ENCODE assay signal across 8 cellular contexts in the genomic region with DNA sequence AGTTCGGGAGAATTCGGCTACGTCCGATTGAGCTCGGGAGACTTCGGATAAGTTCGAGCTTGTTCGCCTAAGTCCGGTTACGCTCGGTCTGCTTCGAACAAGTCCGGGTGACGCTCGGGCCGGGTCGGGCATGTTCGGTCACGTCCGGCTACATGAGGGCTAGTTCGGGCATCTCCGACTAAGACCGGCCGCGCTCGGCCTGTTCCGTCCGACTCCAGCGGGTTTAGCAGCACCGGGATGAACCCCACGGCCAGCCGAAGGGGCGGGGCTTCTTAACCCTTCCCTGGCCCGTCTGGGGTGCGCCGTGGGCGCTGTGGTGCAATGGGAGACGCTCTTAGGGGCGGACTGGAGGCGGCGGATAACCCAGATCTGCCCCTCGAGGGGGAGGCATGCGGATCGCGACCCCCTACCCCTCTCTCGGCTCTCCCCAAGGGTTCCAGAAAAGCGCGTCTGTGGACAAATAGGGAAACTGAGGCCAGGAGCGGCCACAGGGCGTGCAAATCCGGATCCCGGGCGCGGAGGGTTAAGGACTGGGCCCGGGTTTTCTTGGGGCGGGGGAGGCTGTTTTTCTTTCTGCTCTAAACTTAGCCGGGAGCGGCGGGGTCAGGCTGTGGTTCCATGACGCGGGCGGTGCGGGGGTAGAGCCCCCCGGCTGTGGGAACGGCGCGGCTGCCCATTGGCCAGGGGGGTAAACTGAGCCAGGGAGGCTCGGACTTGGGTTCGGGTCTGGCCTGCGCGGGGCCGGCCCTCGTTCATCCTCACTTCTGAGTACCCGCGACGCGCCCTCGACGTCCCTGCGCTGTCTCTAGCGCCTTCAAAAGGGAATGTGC. TPM values are rescaled to one million over a fixed set of nuclear protein-coding genes. Genes with fewer than 3 reads are reported as not detected.
A peak's percentile ranks its signal among the peaks of the same experiment; 100 is the strongest.
DNase-seq lines count a peak whose midpoint lies in the region; ATAC-seq and TF ChIP-seq lines count a peak whose summit lies in the region.

No MANE protein-coding gene starts in this region.

- H3K9me3 Mint-ChIP-seq in Caco-2 (ENCODE audit: unreplicated experiment), result no peaks in the 10 kb centered on the region
- no peaks in the 10 kb centered on the region for H3K9me3 Mint-ChIP-seq in activated T-cell treated with anti-CD3 and anti-CD28 coated beads, Interleukin-2, amount 50 U/mL, for 4 hours

- peaks cover 26% of the 10 kb centered on the region for H3K36me3 Mint-ChIP-seq in Caco-2 (ENCODE audit: insufficient read depth, unreplicated experiment)
- no peaks in the 10 kb centered on the region for H3K36me3 Mint-ChIP-seq in activated T-cell treated with anti-CD3 and anti-CD28 coated beads, Interleukin-2, amount 50 U/mL, for 4 hours (ENCODE audit: insufficient read depth)

- intact Hi-C loops in Caco-2 (cut with micrococcal nuclease; ENCODE audit: unreplicated experiment), result loop anchor here (1.0 to 2.0 kb wide), 2 partner anchors 20 to 31 kb away; partner anchors contain the start of genes MPV17L2 and RAB3A
- intact Hi-C loops in esophagus muscularis mucosa (cut with DNase I), result no loop called here

- H3K9me3 ChIP-seq in Caco-2 (no peaks in the 10 kb centered on the region), esophagus muscularis mucosa (no peaks in the 10 kb centered on the region), mucosa of rectum (ENCODE audit: control insufficient read depth in 2 of 2, low read length in 2 of 2) (no peaks in the 10 kb centered on the region)

- CTCF ChIA-PET in Caco-2 (lab: Charles Lee), result interaction anchor here (0.6 to 2.3 kb wide), 17 partner anchors 9 to 282 kb away, joined by 3 to 18 read pairs (median 5); partner anchors contain the start of genes GDF15, MPV17L2, PIK3R2 and RAB3A

- H3K27ac ChIP-seq in esophagus muscularis mucosa (replicated peaks in 1 of 4), result peak overlapping the region; percentile 35 to 62 (median 47)
- H3K27ac ChIP-seq in mucosa of rectum (ENCODE audit: low read depth in 2 of 2, low read length in 2 of 2), result peak overlapping the region in 1 of 2 donors; percentile 15

- TSS peak; percentile 47 for BruUV-seq in Caco-2 (replicated peaks; lab: Mats Ljungman, UMichigan)

- no peaks in the 10 kb centered on the region for H3K27me3 Mint-ChIP-seq in Caco-2 (ENCODE audit: insufficient read depth, unreplicated experiment)
- H3K27me3 Mint-ChIP-seq in activated T-cell treated with anti-CD3 and anti-CD28 coated beads, Interleukin-2, amount 50 U/mL, for 4 hours (ENCODE audit: low read depth), result peaks cover 71% of the 10 kb centered on the region

- DNase-seq in Caco-2 (peak; percentile 97 to 98), HuH-7 (ENCODE audit: low spot score) (peak; percentile 94), OCI-M2 (lab: John Stamatoyannopoulos, UW; ENCODE audit: unreplicated experiment) (peak; percentile 90), esophagus muscularis mucosa (ENCODE audit: extremely low spot score) (peak; percentile 99)
- peak; percentile 70 for DNase-seq in activated T-cell treated with anti-CD3 and anti-CD28 coated beads, Interleukin-2, amount 50 U/mL, for 4 hours
- DNase-seq in stimulated activated CD8-positive, alpha-beta memory T cell treated with anti-CD3 and anti-CD28 coated beads, Interleukin-4, amount 100 ng/mL, for 1 hour (ENCODE audit: low read depth in 2 of 2, low spot score in 1 of 2), result peak; percentile 32 to 60

- WGBS in esophagus muscularis mucosa, result 0% methylated on average over 17 of the region's 81 CpGs

- 0 out of 2 replicates have a peak, but pooled peaks cover 5% of the 10 kb centered on the region for H3K4me1 ChIP-seq in Caco-2
- peaks cover 19 to 37% (median 32%) of the 10 kb centered on the region in 4 donors for H3K4me1 ChIP-seq in esophagus muscularis mucosa
- H3K4me1 ChIP-seq in mucosa of rectum (ENCODE audit: control insufficient read depth in 2 of 2, insufficient read depth in 2 of 2, low read length in 2 of 2), result peaks cover 4 to 11% of the 10 kb centered on the region in 2 donors

- TF ChIP-seq CTCF in Caco-2 (IDR thresholded peaks at IDR 0.05; ENCODE audit: insufficient read depth in 1 of 2, low read depth in 1 of 2, low read length in 1 of 2, severe bottlenecking in 1 of 2, unreplicated experiment in 1 of 2) (no peak), esophagus muscularis mucosa (IDR thresholded peaks at IDR 0.05) (no peak)

- POLR2A ChIA-PET in Caco-2 (lab: Charles Lee), result interaction anchor here (0.5 to 1.8 kb wide), 16 partner anchors 9 to 916 kb away, joined by 3 to 27 read pairs (median 4); partner anchors contain the start of genes DDA1, JUND, LSM4 and MPV17L2

- peak overlapping the region; percentile 42 to 60 for H3K9ac ChIP-seq in mucosa of rectum (ENCODE audit: low read depth in 1 of 2, low read length in 2 of 2)

- no peaks in the 10 kb centered on the region for H3K36me3 ChIP-seq in Caco-2 (ENCODE audit: control insufficient read depth, insufficient read depth, low read length)
- H3K36me3 ChIP-seq in esophagus muscularis mucosa, result no peaks in the 10 kb centered on the region
- no peaks in the 10 kb centered on the region for H3K36me3 ChIP-seq in mucosa of rectum (ENCODE audit: control insufficient read depth in 2 of 2, insufficient read depth in 2 of 2, low read length in 2 of 2)

- ATAC-seq in GM21528 (IDR thresholded peaks at IDR 0.05; ENCODE audit: low FRiP score, unreplicated experiment), result peak; percentile 71
- ATAC-seq in activated T-cell treated with anti-CD3 and anti-CD28 coated beads, Interleukin-2, amount 50 U/mL, for 4 hours, result peak; percentile 99

- peak overlapping the region; percentile 81 for H3K27ac Mint-ChIP-seq in Caco-2 (ENCODE audit: unreplicated experiment)

- H3K27me3 ChIP-seq in Caco-2 (replicated peaks; ENCODE audit: control insufficient read depth, insufficient read depth, low read length) (no peaks in the 10 kb centered on the region), esophagus muscularis mucosa (peaks cover 0 to 78% (median 27%) of the 10 kb centered on the region in 4 donors), mucosa of rectum (ENCODE audit: control insufficient read depth in 2 of 2, insufficient read depth in 2 of 2, low read length in 2 of 2) (peaks cover 14 to 23% of the 10 kb centered on the region in 2 donors)

- H3K4me3 Mint-ChIP-seq in Caco-2 (ENCODE audit: unreplicated experiment), result peak overlapping the region; percentile 95
- peak overlapping the region; percentile 81 for H3K4me3 Mint-ChIP-seq in activated T-cell treated with anti-CD3 and anti-CD28 coated beads, Interleukin-2, amount 50 U/mL, for 4 hours

- H3K4me3 ChIP-seq in Caco-2 (ENCODE audit: low read depth, low read length), result peak overlapping the region; percentile 79
- H3K4me3 ChIP-seq in esophagus muscularis mucosa, result peak overlapping the region; percentile 48 to 56 (median 50)
- H3K4me3 ChIP-seq in mucosa of rectum (ENCODE audit: low read length in 2 of 2), result peak overlapping the region; percentile 62 to 83

- TF ChIP-seq POLR2A in esophagus muscularis mucosa (IDR thresholded peaks at IDR 0.05; ENCODE audit: low read depth), result no peak

- TF ChIP-seq EP300 in esophagus muscularis mucosa (IDR thresholded peaks at IDR 0.05), result no peak

- peaks cover 10% of the 10 kb centered on the region for H3K4me1 Mint-ChIP-seq in Caco-2 (ENCODE audit: low read depth, unreplicated experiment)
- peaks cover 25% of the 10 kb centered on the region for H3K4me1 Mint-ChIP-seq in activated T-cell treated with anti-CD3 and anti-CD28 coated beads, Interleukin-2, amount 50 U/mL, for 4 hours (ENCODE audit: low read depth)

RNA-seq across cellular contexts. Expression of gene PDE4C, which starts 1.5 kb away (rescaled TPM):
- total RNA-seq in Caco-2 (2022), result 0.36 and 0.46 TPM in 2 replicates
- not detected for total RNA-seq in activated T-cell treated with anti-CD3 and anti-CD28 coated beads, Interleukin-2, amount 50 U/mL, for 4 hours
- 1 to 10 TPM in 1 of 4 donors, under 1 TPM in 3; 0.17 to 1.2 (median 0.54) TPM for total RNA-seq in esophagus muscularis mucosa

RNA-seq across cellular contexts. Expression of gene RAB3A, which starts 20.9 kb away (rescaled TPM):
- total RNA-seq in Caco-2 (2022), result 2.3 and 3.9 TPM in 2 replicates
- total RNA-seq in activated T-cell treated with anti-CD3 and anti-CD28 coated beads, Interleukin-2, amount 50 U/mL, for 4 hours, result 1 to 10 TPM; 3.6 to 8.0 (median 6.6) TPM
- total RNA-seq in esophagus muscularis mucosa, result 1 to 10 TPM; 1.7 to 2.5 (median 1.9) TPM

RNA-seq across cellular contexts. Expression of gene MPV17L2, which starts 31.7 kb away (rescaled TPM):
- total RNA-seq in Caco-2 (2022) (14.1 and 16.6 TPM in 2 replicates), esophagus muscularis mucosa (10 to 100 TPM; 14.5 to 67.6 (median 21.2) TPM)
- 10 to 100 TPM; 33.9 to 39.7 (median 35.7) TPM for total RNA-seq in activated T-cell treated with anti-CD3 and anti-CD28 coated beads, Interleukin-2, amount 50 U/mL, for 4 hours

RNA-seq across cellular contexts. Expression of gene IQCN, which starts 49.5 kb away (rescaled TPM):
- 1.5 and 2.1 TPM in 2 replicates for total RNA-seq in Caco-2 (2022)
- under 1 TPM; 0.35 to 0.42 (median 0.38) TPM for total RNA-seq in activated T-cell treated with anti-CD3 and anti-CD28 coated beads, Interleukin-2, amount 50 U/mL, for 4 hours
- total RNA-seq in esophagus muscularis mucosa, result 1 to 10 TPM in 3 of 4 donors, under 1 TPM in 1; 0.52 to 2.5 (median 1.3) TPM

RNA-seq across cellular contexts. Expression of gene IFI30, which starts 51.1 kb away (rescaled TPM):
- total RNA-seq in Caco-2 (2022), result 38.3 and 39.6 TPM in 2 replicates
- total RNA-seq in activated T-cell treated with anti-CD3 and anti-CD28 coated beads, Interleukin-2, amount 50 U/mL, for 4 hours, result 10 to 100 TPM; 13.6 to 36.7 (median 13.8) TPM
- 10 to 100 TPM; 22.4 to 92.8 (median 42.9) TPM for total RNA-seq in esophagus muscularis mucosa

Comparison
In these comparisons a context has a peak if more than half of its experiments do, and no peak if none do; other contexts are left out.
1. DNase-seq: peak in every context shown above with its lines; median percentile 99 in esophagus muscularis mucosa; 98 in Caco-2; 94 in HuH-7; 90 in OCI-M2; 70 in activated T-cell treated with anti-CD3 and anti-CD28 coated beads, Interleukin-2, amount 50 U/mL, for 4 hours; 46 in stimulated activated CD8-positive, alpha-beta memory T cell treated with anti-CD3 and anti-CD28 coated beads, Interleukin-4, amount 100 ng/mL, for 1 hour.